Comparison of ENCODE assay signal across 28 cellular contexts in genomic region chr5:92484484-92484883, GRCh38.
"Had no signal": no experiment of that assay in that cellular context is flagged by ENCODE, and none has a peak within 500 bp of the region (broad histone marks: within the 10 kb centered on the region; RNA-seq: fewer than 3 reads in every experiment).

No MANE protein-coding gene starts in this region.

- DNase-seq: natural killer cell; occipital lobe; ovary; posterior cingulate gyrus; psoas muscle; right cardiac atrium; spleen; stimulated activated CD4-positive, alpha-beta T cell treated with anti-CD3 and anti-CD28 coated beads, Interleukin-12 subunit alpha, Interleukin-12 subunit beta, amount 100 ng/mL, for 4 hours; stimulated activated CD4-positive, alpha-beta T cell treated with anti-CD3 and anti-CD28 coated beads, Interleukin-1b, Interleukin-23, amount 100 ng/mL, for 48 hours; stimulated activated CD4-positive, alpha-beta T cell treated with anti-CD3 and anti-CD28 coated beads, Interleukin-4, amount 100 ng/mL, for 1 hour; stimulated activated CD4-positive, alpha-beta T cell treated with anti-CD3 and anti-CD28 coated beads, Interleukin-4, amount 100 ng/mL, for 4 hours; stimulated activated CD8-positive, alpha-beta memory T cell treated with anti-CD3 and anti-CD28 coated beads, Interleukin-4, amount 100 ng/mL, for 48 hours; stimulated activated naive CD4-positive, alpha-beta T cell; stimulated activated naive CD8-positive, alpha-beta T cell treated with anti-CD3 and anti-CD28 coated beads, Interleukin-15, amount 100 ng/mL, for 72 hours; stimulated activated naive CD8-positive, alpha-beta T cell treated with anti-CD3 and anti-CD28 coated beads, Interleukin-15, Interleukin-2, amounts not matched to agents 100 U/mL and 50 U/mL, for 24 hours; substantia nigra; testis; tibial artery; transverse colon; upper lobe of right lung; uterus had no signal

- H3K9me3 ChIP-seq: ovary, psoas muscle, suprapubic skin, testis, tibial artery, transverse colon, upper lobe of right lung, uterus had no signal

- H3K27ac ChIP-seq: neural progenitor cell, ovary, parathyroid adenoma, psoas muscle, skin epidermis, spleen, suprapubic skin, testis, tibial artery, transverse colon, upper lobe of right lung, uterus had no signal

- H3K9ac ChIP-seq: neural progenitor cell, parathyroid adenoma had no signal

- H3K36me3 ChIP-seq: neural progenitor cell, ovary, spleen, suprapubic skin, tibial artery, transverse colon, upper lobe of right lung, uterus had no signal

- H3K4me1 ChIP-seq: neural progenitor cell, parathyroid adenoma, psoas muscle, spleen, suprapubic skin, testis, tibial artery, transverse colon, upper lobe of right lung, uterus had no signal

- ATAC-seq: natural killer cell; psoas muscle; right cardiac atrium; sciatic nerve; stimulated activated memory B cell treated with anti-CD40 and anti-IgM and Interleukin-4, amounts not matched to agents 10 μg/mL and 1 μg/mL and 100 μg/mL, for 72 hours; stimulated activated naive CD8-positive, alpha-beta T cell treated with anti-CD3 and anti-CD28 coated beads, Interleukin-15, amount 100 ng/mL, for 72 hours; stimulated activated naive CD8-positive, alpha-beta T cell treated with anti-CD3 and anti-CD28 coated beads, Interleukin-15, Interleukin-2, amounts not matched to agents 100 U/mL and 50 U/mL, for 24 hours; upper lobe of right lung had no signal

- H3K4me3 ChIP-seq: neural progenitor cell, ovary, psoas muscle, skin epidermis, smooth muscle cell, spleen, suprapubic skin, testis, tibial artery, transverse colon, upper lobe of right lung, uterus had no signal
